ENCODE assay signal across 23 cellular contexts in genomic region chr3:105877625-105877913, GRCh38. TPM values are rescaled to one million over a fixed set of nuclear protein-coding genes. Genes with fewer than 3 reads are reported as not detected.
DNase-seq lines count a peak whose midpoint lies in the region; ATAC-seq and TF ChIP-seq lines count a peak whose summit lies in the region.
"Had no signal": no experiment of that assay in that cellular context is flagged by ENCODE, and none has a peak within 500 bp of the region (broad histone marks: within the 10 kb centered on the region; RNA-seq: fewer than 3 reads in every experiment).

No MANE protein-coding gene starts in this region.

- no peak overlapping the region for H3K14ac ChIP-seq in trophoblast cell (ENCODE audit: low read length)

- H3K9me3 Mint-ChIP-seq in CD4-positive, alpha-beta T cell, result no peaks in the 10 kb centered on the region
- H3K9me3 Mint-ChIP-seq in GM23338 (no peaks in the 10 kb centered on the region), nephron (no peaks in the 10 kb centered on the region), type B pancreatic cell (no peaks in the 10 kb centered on the region)
- H3K9me3 Mint-ChIP-seq: neural progenitor cell had no signal

- no peak overlapping the region for H3K23ac ChIP-seq in trophoblast cell (ENCODE audit: low read length)

- no peaks in the 10 kb centered on the region for H3K9me3 ChIP-seq in CD4-positive, alpha-beta T cell (ENCODE audit: control insufficient read depth, low read length)
- no peaks in the 10 kb centered on the region for H3K9me3 ChIP-seq in adipocyte (ENCODE audit: control insufficient read depth, low read length)
- no peaks in the 10 kb centered on the region for H3K9me3 ChIP-seq in trophoblast cell (ENCODE audit: insufficient read depth, low read depth, low read length)
- H3K9me3 ChIP-seq: MG63, psoas muscle, SJCRH30, testis had no signal

- peaks cover 36% of the 10 kb centered on the region for H3K4me1 Mint-ChIP-seq in CD4-positive, alpha-beta T cell (ENCODE audit: low read depth)
- H3K4me1 Mint-ChIP-seq in GM23338, result peaks cover 9% of the 10 kb centered on the region; the same call in 2 of the 3 replicates
- H3K4me1 Mint-ChIP-seq in nephron, result peaks cover 39% of the 10 kb centered on the region
- peaks cover 7% of the 10 kb centered on the region for H3K4me1 Mint-ChIP-seq in type B pancreatic cell (ENCODE audit: unreplicated experiment)
- H3K4me1 Mint-ChIP-seq: neural progenitor cell had no signal

- H4K12ac ChIP-seq in trophoblast cell (ENCODE audit: low read depth, low read length), result no peak overlapping the region

- H3K9me2 ChIP-seq in GM23338 (ENCODE audit: insufficient read depth), result no peaks in the 10 kb centered on the region

- no peaks in the 10 kb centered on the region for H3K79me1 ChIP-seq in trophoblast cell (ENCODE audit: low read length)

- no peak overlapping the region for H4K91ac ChIP-seq in trophoblast cell (ENCODE audit: low read depth, low read length)

- no peak overlapping the region for H2AK5ac ChIP-seq in trophoblast cell (ENCODE audit: low read length)

- no CpG with 5 or more reads among the region's 1 CpG for WGBS in trophoblast cell (ENCODE audit: extremely low coverage, insufficient coverage, insufficient read length)

- intact Hi-C loops in CD4-positive, alpha-beta T cell (cut with DNase I, micrococcal nuclease), result loop anchor here in 1 of 2 experiments (10.0 kb wide), 1 partner anchor 1647 kb away; the partner anchor contains the start of gene BBX

- H4K8ac ChIP-seq in trophoblast cell (ENCODE audit: low read depth, low read length), result no peak overlapping the region

- H2BK120ac ChIP-seq in trophoblast cell (ENCODE audit: insufficient read depth, low read length, poor library complexity), result no peak overlapping the region

- no peak overlapping the region for H3K4ac ChIP-seq in trophoblast cell (ENCODE audit: low read depth, low read length)

- CTCF ChIA-PET in CD4-positive, alpha-beta T cell (lab: Charles Lee), result no interaction called here

- no peak overlapping the region for H2BK5ac ChIP-seq in trophoblast cell (ENCODE audit: low read depth, low read length, poor library complexity)

- 0 out of 2 replicates have a peak overlapping the region, but pooled peaks have one; percentile 5 for H3K4me2 ChIP-seq in GM23338
- H3K4me2 ChIP-seq in trophoblast cell (ENCODE audit: low read length), result no peak overlapping the region
- H3K4me2 ChIP-seq: neural progenitor cell had no signal

- H3K36me3 ChIP-seq in GM23338 (ENCODE audit: insufficient read depth) (no peaks in the 10 kb centered on the region), adipocyte (ENCODE audit: control insufficient read depth, insufficient read depth, low read length, severe bottlenecking) (no peaks in the 10 kb centered on the region), trophoblast cell (ENCODE audit: control insufficient read depth in 1 of 2, insufficient read depth in 2 of 2, low read length in 2 of 2) (no peaks in the 10 kb centered on the region)
- H3K36me3 ChIP-seq: MG63, neural progenitor cell, SJCRH30, WERI-Rb-1 had no signal

- no peaks in the 10 kb centered on the region for H4K20me1 ChIP-seq in GM23338 (replicated peaks; ENCODE audit: insufficient read depth)

- TF ChIP-seq CTCF in CD4-positive, alpha-beta T cell (IDR thresholded peaks at IDR 0.05), result no peak
- TF ChIP-seq CTCF in GM23338 (conservative IDR thresholded peaks at IDR 0.05; ENCODE audit: low read depth in 2 of 2) (no peak), nephron (IDR thresholded peaks at IDR 0.05; ENCODE audit: unreplicated experiment in 3 of 3) (no peak), type B pancreatic cell (conservative IDR thresholded peaks at IDR 0.05) (no peak)

- H2AFZ ChIP-seq in GM23338, result no peak overlapping the region
- no peak overlapping the region for H2AFZ ChIP-seq in trophoblast cell (ENCODE audit: insufficient read depth, low read length, poor library complexity)
- H2AFZ ChIP-seq: neural progenitor cell had no signal

- H3K18ac ChIP-seq in trophoblast cell (ENCODE audit: low read length), result no peak overlapping the region

- H3K27ac ChIP-seq in CD4-positive, alpha-beta T cell (ENCODE audit: low read depth, low read length), result no peak overlapping the region
- H3K27ac ChIP-seq in GM23338 (ENCODE audit: low read depth) (no peak overlapping the region), trophoblast cell (ENCODE audit: low read depth, low read length) (no peak overlapping the region)
- H3K27ac ChIP-seq: neural progenitor cell, psoas muscle, SJCRH30, testis, WERI-Rb-1 had no signal

- H3K27me3 ChIP-seq in CD4-positive, alpha-beta T cell (ENCODE audit: control insufficient read depth, insufficient read depth, low read length), result no peaks in the 10 kb centered on the region
- H3K27me3 ChIP-seq in GM23338 (ENCODE audit: insufficient read depth), result no peaks in the 10 kb centered on the region
- no peaks in the 10 kb centered on the region for H3K27me3 ChIP-seq in adipocyte (replicated peaks; ENCODE audit: control insufficient read depth, insufficient read depth, low read length)
- H3K27me3 ChIP-seq in trophoblast cell (ENCODE audit: insufficient read depth, low read length), result no peaks in the 10 kb centered on the region
- H3K27me3 ChIP-seq: MG63, neural progenitor cell, SJCRH30, testis had no signal

- H3K9ac ChIP-seq in adipocyte (ENCODE audit: low read length) (no peak overlapping the region), trophoblast cell (ENCODE audit: low read length) (no peak overlapping the region)
- H3K9ac ChIP-seq: neural progenitor cell had no signal

- H3K36me3 Mint-ChIP-seq in CD4-positive, alpha-beta T cell (ENCODE audit: low read depth), result no peaks in the 10 kb centered on the region
- H3K36me3 Mint-ChIP-seq in GM23338 (ENCODE audit: low read depth) (no peaks in the 10 kb centered on the region), nephron (ENCODE audit: low read depth) (no peaks in the 10 kb centered on the region), type B pancreatic cell (no peaks in the 10 kb centered on the region)
- H3K36me3 Mint-ChIP-seq: neural progenitor cell had no signal

- no peak for ATAC-seq in CD4-positive, alpha-beta T cell (ENCODE audit: poor library complexity)
- ATAC-seq in GM23338 (no peak), GM18861 (IDR thresholded peaks at IDR 0.05; ENCODE audit: unreplicated experiment) (no peak)
- ATAC-seq: left ventricle myocardium superior, psoas muscle had no signal

- no peaks in the 10 kb centered on the region for H3K27me3 Mint-ChIP-seq in CD4-positive, alpha-beta T cell
- H3K27me3 Mint-ChIP-seq in GM23338 (ENCODE audit: insufficient read depth, low read depth, poor library complexity) (no peaks in the 10 kb centered on the region), nephron (ENCODE audit: low read depth) (no peaks in the 10 kb centered on the region), type B pancreatic cell (no peaks in the 10 kb centered on the region)

- no peak for DNase-seq in CD4-positive, alpha-beta T cell
- no peak for DNase-seq in GM23338 (ENCODE audit: low spot score)
- DNase-seq in adipocyte (ENCODE audit: low read depth), result peak; percentile 27
- no peak for DNase-seq in trophoblast cell
- DNase-seq in type B pancreatic cell (ENCODE audit: extremely low spot score, unreplicated experiment), result no peak
- no peak for DNase-seq in NCI-H1930 (lab: John Stamatoyannopoulos, UW)
- DNase-seq: activated naive CD4-positive, alpha-beta T cell treated with anti-CD3 and anti-CD28 coated beads, Interleukin-2, amount 50 U/mL, for 16 hours; Calu3; EL; erythroblast; hippocampal formation; left ventricle myocardium superior; MG63; NCI-H1436 treated with DMSO at 0.1 percent for 48 hours; NCI-H510A; NK-92 treated with Interleukin-12 subunit alpha and Interleukin-12 subunit beta, amount 100 ng/mL, for 24 hours; psoas muscle; SJCRH30; testis; WERI-Rb-1 had no signal

- no peak overlapping the region for H3K4me3 Mint-ChIP-seq in CD4-positive, alpha-beta T cell
- H3K4me3 Mint-ChIP-seq in GM23338 (no peak overlapping the region), nephron (no peak overlapping the region), type B pancreatic cell (no peak overlapping the region)
- H3K4me3 Mint-ChIP-seq: neural progenitor cell had no signal

- H3K79me2 ChIP-seq in GM23338 (replicated peaks; ENCODE audit: insufficient read depth) (no peaks in the 10 kb centered on the region), trophoblast cell (ENCODE audit: control insufficient read depth, insufficient read depth, low read length, poor library complexity) (no peaks in the 10 kb centered on the region)

- H3K27ac Mint-ChIP-seq in CD4-positive, alpha-beta T cell, result peak overlapping the region; percentile 71
- H3K27ac Mint-ChIP-seq in GM23338, result no peak overlapping the region
- H3K27ac Mint-ChIP-seq in nephron, result peak overlapping the region; percentile 74 to 96 (median 93)
- no peak overlapping the region for H3K27ac Mint-ChIP-seq in type B pancreatic cell
- H3K27ac Mint-ChIP-seq: neural progenitor cell had no signal

- no peaks in the 10 kb centered on the region for H3F3A ChIP-seq in GM23338 (replicated peaks; ENCODE audit: low read depth)

- H3K4me3 ChIP-seq in GM23338, result no peak overlapping the region
- no peak overlapping the region for H3K4me3 ChIP-seq in adipocyte (ENCODE audit: low read length)
- no peak overlapping the region for H3K4me3 ChIP-seq in trophoblast cell (ENCODE audit: low read depth, low read length)
- H3K4me3 ChIP-seq: MG63, neural progenitor cell, psoas muscle, SJCRH30, testis had no signal

- 0 out of 2 replicates have a peak, but pooled peaks cover 7% of the 10 kb centered on the region for H3K4me1 ChIP-seq in GM23338 (ENCODE audit: insufficient read depth)
- H3K4me1 ChIP-seq in adipocyte (ENCODE audit: control insufficient read depth, insufficient read depth, low read length), result peaks cover 20% of the 10 kb centered on the region
- no peaks in the 10 kb centered on the region for H3K4me1 ChIP-seq in trophoblast cell (ENCODE audit: control insufficient read depth in 1 of 2, insufficient read depth in 2 of 2, low read length in 2 of 2)
- H3K4me1 ChIP-seq: neural progenitor cell, psoas muscle, SJCRH30 had no signal

- POLR2A ChIA-PET in CD4-positive, alpha-beta T cell (lab: Charles Lee), result interaction anchor here (1.0 kb wide), 1 partner anchor 86 kb away, joined by 3 read pairs; no protein-coding TSS in a partner anchor

- H2BK12ac ChIP-seq in trophoblast cell (ENCODE audit: low read length), result no peak overlapping the region

TF ChIP-seq in GM23338, 12 proteins besides CTCF, POLR2A, EP300 and RAD21 (continues in another document):
- no peak for TF ChIP-seq EZH2phosphoT487 (IDR thresholded peaks at IDR 0.05; ENCODE audit: unreplicated experiment)
- no peak for TF ChIP-seq JUNB (IDR thresholded peaks at IDR 0.05; ENCODE audit: unreplicated experiment)
- TF ChIP-seq CREB1 (CRISPR knock-in tag; IDR thresholded peaks at IDR 0.05; ENCODE audit: low read depth), result no peak
- TF ChIP-seq NANOG (IDR thresholded peaks at IDR 0.05; ENCODE audit: borderline replicate concordance), result no peak

RNA-seq across cellular contexts. Expression of gene CBLB, which starts 8.8 kb away (rescaled TPM):
- 100 to 1,000 TPM; 112 to 124 TPM for total RNA-seq in CD4-positive, alpha-beta T cell
- 41.9 and 47.7 TPM in 2 replicates for total RNA-seq in GM23338 (2014; rRNA removed; shearing (Covaris generic))
- 20.5 TPM in 2 replicates for polyA plus RNA-seq in GM23338 (2016; fragmentation: Nextera tagmentation; extraction: Ambion mirVana)
- polyA plus RNA-seq in trophoblast cell (2013), result 244 and 249 TPM in 2 replicates
- 50.6 and 57.0 TPM in 2 replicates for total RNA-seq in type B pancreatic cell (ENCODE audit: low replicate concordance)

Comparison
In these comparisons a context has a peak if more than half of its experiments do, and no peak if none do; other contexts are left out.
1. H3K27ac Mint-ChIP-seq: peak in CD4-positive, alpha-beta T cell (single experiment) and nephron (3 of 3); none in GM23338 (single experiment) and type B pancreatic cell (single experiment).